20 cellular contexts compared by ENCODE assay signal in the genomic region with DNA sequence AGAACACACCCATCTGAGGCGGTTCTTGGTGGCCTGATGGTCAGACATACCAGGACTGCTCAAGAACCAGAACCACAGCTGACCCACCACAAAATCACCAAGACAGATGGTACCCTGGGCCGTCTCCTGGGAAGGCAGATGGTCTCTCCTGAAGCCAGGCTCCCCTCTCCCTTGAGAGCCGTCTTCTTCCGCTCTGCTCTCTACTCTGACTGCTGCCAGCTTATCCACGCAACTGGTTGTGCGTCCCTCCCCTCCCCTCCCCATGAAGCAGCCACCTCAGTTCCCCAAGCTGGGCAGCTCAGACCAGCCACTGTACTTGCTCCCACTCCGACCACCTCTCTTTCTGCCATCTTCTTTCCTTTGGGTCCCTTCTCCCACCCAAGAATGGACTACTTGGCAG. TPM values are rescaled to one million over a fixed set of nuclear protein-coding genes. Genes with fewer than 3 reads are reported as not detected.
DNase-seq lines count a peak whose midpoint lies in the region; ATAC-seq lines count a peak whose summit lies in the region.
"Had no signal": no experiment of that assay in that cellular context is flagged by ENCODE, and none has a peak within 500 bp of the region (broad histone marks: within the 10 kb centered on the region; RNA-seq: fewer than 3 reads in every experiment).

No MANE protein-coding gene starts in this region.

- H3K27ac ChIP-seq in CD4-positive, CD25-positive, alpha-beta regulatory T cell (ENCODE audit: insufficient read depth, low read length, poor library complexity, severe bottlenecking) = no peak overlapping the region
- H3K27ac ChIP-seq in neuronal stem cell (replicated peaks; ENCODE audit: low read length) = no peak overlapping the region
- H3K27ac ChIP-seq: SJSA1 had no signal

- H2BK5ac ChIP-seq in neuronal stem cell (ENCODE audit: low read length) = peak overlapping the region; percentile 24

- H2BK12ac ChIP-seq in neuronal stem cell (ENCODE audit: low read length) = no peak overlapping the region

- H3K4ac ChIP-seq in neuronal stem cell (ENCODE audit: low read length) = no peak overlapping the region

- H2BK120ac ChIP-seq in neuronal stem cell (ENCODE audit: low read depth, low read length) = no peak overlapping the region

- H4K8ac ChIP-seq in neuronal stem cell (ENCODE audit: low read depth, low read length) = no peak overlapping the region

- H3K14ac ChIP-seq in neuronal stem cell (ENCODE audit: low read length) = no peak overlapping the region

- peaks cover 47% of the 10 kb centered on the region for H3K36me3 Mint-ChIP-seq in activated CD4-positive, alpha-beta T cell treated with anti-CD3 and anti-CD28 coated beads, Interleukin-2, amount 10 ng/mL, durations not matched to agents 7 days and 5 days (ENCODE audit: low read depth)
- H3K36me3 Mint-ChIP-seq in CD4-positive, CD25-positive, alpha-beta regulatory T cell = peaks cover 33% of the 10 kb centered on the region
- peaks cover 6% of the 10 kb centered on the region for H3K36me3 Mint-ChIP-seq in T-helper 17 cell (ENCODE audit: low read depth)
- peaks cover 59% of the 10 kb centered on the region for H3K36me3 Mint-ChIP-seq in T-helper 2 cell treated with Interferon-gamma antibody and Interleukin-4, amounts not matched to agents 5 μg/mL and 100 μg/mL, for 36 hours (ENCODE audit: low read depth)

- H3K36me3 ChIP-seq in CD4-positive, CD25-positive, alpha-beta regulatory T cell (ENCODE audit: control insufficient read depth, insufficient read depth, low read length) = peaks cover 78% of the 10 kb centered on the region
- peaks cover 70 to 97% of the 10 kb centered on the region in 2 donors for H3K36me3 ChIP-seq in neuronal stem cell (replicated peaks in 1 of 2; ENCODE audit: control insufficient read depth in 2 of 2, insufficient read depth in 2 of 2, low read length in 2 of 2)

- no peak overlapping the region for H3K4me3 Mint-ChIP-seq in activated CD4-positive, alpha-beta T cell treated with anti-CD3 and anti-CD28 coated beads, Interleukin-2, amount 10 ng/mL, durations not matched to agents 7 days and 5 days
- H3K4me3 Mint-ChIP-seq in CD4-positive, CD25-positive, alpha-beta regulatory T cell = no peak overlapping the region
- H3K4me3 Mint-ChIP-seq in T-helper 17 cell = no peak overlapping the region
- no peak overlapping the region for H3K4me3 Mint-ChIP-seq in T-helper 2 cell treated with Interferon-gamma antibody and Interleukin-4, amounts not matched to agents 5 μg/mL and 100 μg/mL, for 36 hours
- H3K4me3 Mint-ChIP-seq: CD8-positive, alpha-beta memory T cell; GM23338 had no signal

- DNase-seq in activated CD4-positive, alpha-beta T cell treated with anti-CD3 and anti-CD28 coated beads, Interleukin-2, amount 10 ng/mL, durations not matched to agents 7 days and 5 days = no peak
- DNase-seq in activated CD4-positive, alpha-beta T cell treated with anti-CD3 and anti-CD28 coated beads for 48 hours = no peak
- no peak for DNase-seq in CD4-positive, CD25-positive, alpha-beta regulatory T cell
- DNase-seq in T-helper 17 cell (no peak), neuronal stem cell (ENCODE audit: low spot score) (no peak)
- DNase-seq in T-helper 2 cell treated with Interferon-gamma antibody and Interleukin-4, amounts not matched to agents 5 μg/mL and 100 μg/mL, for 36 hours (ENCODE audit: low spot score) = no peak
- DNase-seq: BE2C; CD8-positive, alpha-beta memory T cell; DND-41; IMR-90; Karpas-422; NCI-H1048; NCI-H1436; NCI-H1930; NCI-H446 treated with DMSO at 0.1 percent for 48 hours had no signal

- CTCF ChIA-PET in activated CD4-positive, alpha-beta T cell treated with anti-CD3 and anti-CD28 coated beads, Interleukin-2, amount 10 ng/mL, durations not matched to agents 7 days and 5 days (lab: Charles Lee) = interaction anchor here (0.8 to 1.0 kb wide), 2 partner anchors 14 to 51 kb away, joined by 3 read pairs; partner anchors contain the start of gene PDIA4

- no peak for ATAC-seq in CD4-positive, CD25-positive, alpha-beta regulatory T cell (ENCODE audit: low read depth in 2 of 2)
- ATAC-seq in T-helper 17 cell (no peak), GM18498 (IDR thresholded peaks at IDR 0.05; ENCODE audit: unreplicated experiment) (no peak)
- ATAC-seq: GM23338, HCT116, Panc1 had no signal

- H3K79me1 ChIP-seq in neuronal stem cell (ENCODE audit: low read depth, low read length) = peaks cover 2% of the 10 kb centered on the region

- no peak overlapping the region for H4K91ac ChIP-seq in neuronal stem cell (ENCODE audit: low read depth, low read length, poor library complexity)

- H2AK5ac ChIP-seq in neuronal stem cell (ENCODE audit: low read depth, low read length) = no peak overlapping the region

- no peak overlapping the region for H2BK15ac ChIP-seq in neuronal stem cell (ENCODE audit: low read length)

- no peaks in the 10 kb centered on the region for H3K27me3 ChIP-seq in CD4-positive, CD25-positive, alpha-beta regulatory T cell (ENCODE audit: control insufficient read depth, insufficient read depth, low read length)
- no peaks in the 10 kb centered on the region for H3K27me3 ChIP-seq in neuronal stem cell (ENCODE audit: control insufficient read depth in 3 of 3, insufficient read depth in 3 of 3, low read depth in 1 of 3, low read length in 3 of 3)
- H3K27me3 ChIP-seq: BE2C, SJSA1 had no signal

- no peak overlapping the region for H3K23ac ChIP-seq in neuronal stem cell (ENCODE audit: low read depth, low read length, poor library complexity)

- H3K18ac ChIP-seq in neuronal stem cell (ENCODE audit: low read length) = no peak overlapping the region

- no peak overlapping the region for H3K4me2 ChIP-seq in neuronal stem cell (ENCODE audit: insufficient read depth, low read length, poor library complexity, severe bottlenecking)
- H3K4me2 ChIP-seq: GM23338 had no signal

- H2AFZ ChIP-seq in neuronal stem cell (ENCODE audit: low read length) = no peak overlapping the region
- H2AFZ ChIP-seq: GM23338 had no signal

- H3K4me1 ChIP-seq in CD4-positive, CD25-positive, alpha-beta regulatory T cell (ENCODE audit: control insufficient read depth, insufficient read depth, low read length, poor library complexity, severe bottlenecking) = no peaks in the 10 kb centered on the region
- H3K4me1 ChIP-seq in neuronal stem cell (ENCODE audit: control insufficient read depth in 2 of 2, insufficient read depth in 1 of 2, low read depth in 1 of 2, low read length in 2 of 2) = no peaks in the 10 kb centered on the region
- H3K4me1 ChIP-seq: BE2C, SJSA1 had no signal

- no peak overlapping the region for H3K4me3 ChIP-seq in CD4-positive, CD25-positive, alpha-beta regulatory T cell (ENCODE audit: low read depth, low read length)
- H3K4me3 ChIP-seq in neuronal stem cell (ENCODE audit: low read length in 2 of 2) = peak overlapping the region in 1 of 2 donors; percentile 22
- H3K4me3 ChIP-seq: GM23338, SJSA1 had no signal

- H3K9ac ChIP-seq in neuronal stem cell (ENCODE audit: low read depth, low read length, poor library complexity) = no peak overlapping the region

- no peaks in the 10 kb centered on the region for H3K9me3 ChIP-seq in CD4-positive, CD25-positive, alpha-beta regulatory T cell (ENCODE audit: control insufficient read depth in 2 of 2, low read length in 2 of 2)
- H3K9me3 ChIP-seq in T-helper 17 cell (ENCODE audit: control insufficient read depth, low read length, poor library complexity, severe bottlenecking) (no peaks in the 10 kb centered on the region), neuronal stem cell (replicated peaks in 1 of 2; ENCODE audit: control insufficient read depth in 2 of 2, insufficient read depth in 1 of 2, low read depth in 1 of 2, low read length in 2 of 2) (no peaks in the 10 kb centered on the region)
- H3K9me3 ChIP-seq: BE2C, SJSA1 had no signal

- peaks cover 19% of the 10 kb centered on the region for H3K4me1 Mint-ChIP-seq in activated CD4-positive, alpha-beta T cell treated with anti-CD3 and anti-CD28 coated beads, Interleukin-2, amount 10 ng/mL, durations not matched to agents 7 days and 5 days
- peaks cover 0 to 6% (median 2%) of the 10 kb centered on the region in 4 donors for H3K4me1 Mint-ChIP-seq in CD4-positive, CD25-positive, alpha-beta regulatory T cell
- H3K4me1 Mint-ChIP-seq in T-helper 17 cell = peaks cover 14% of the 10 kb centered on the region
- peaks cover 2% of the 10 kb centered on the region for H3K4me1 Mint-ChIP-seq in T-helper 2 cell treated with Interferon-gamma antibody and Interleukin-4, amounts not matched to agents 5 μg/mL and 100 μg/mL, for 36 hours (ENCODE audit: low read depth)

- POLR2A ChIA-PET in activated CD4-positive, alpha-beta T cell treated with anti-CD3 and anti-CD28 coated beads, Interleukin-2, amount 10 ng/mL, durations not matched to agents 7 days and 5 days (lab: Charles Lee) = no interaction called here

- no CpG with 5 or more reads among the region's 7 CpGs for WGBS in neuronal stem cell (ENCODE audit: extremely low coverage in 2 of 2, insufficient read length in 2 of 2, insufficient replicate concordance in 1 of 2), 2 donors

- H3K9me3 Mint-ChIP-seq in activated CD4-positive, alpha-beta T cell treated with anti-CD3 and anti-CD28 coated beads, Interleukin-2, amount 10 ng/mL, durations not matched to agents 7 days and 5 days = no peaks in the 10 kb centered on the region
- peaks cover 0 to 1% (median 0%) of the 10 kb centered on the region in 7 donors for H3K9me3 Mint-ChIP-seq in CD4-positive, CD25-positive, alpha-beta regulatory T cell
- H3K9me3 Mint-ChIP-seq in T-helper 2 cell treated with Interferon-gamma antibody and Interleukin-4, amounts not matched to agents 5 μg/mL and 100 μg/mL, for 36 hours = no peaks in the 10 kb centered on the region
- H3K9me3 Mint-ChIP-seq: CD8-positive, alpha-beta memory T cell; GM23338 had no signal

- H3K27ac Mint-ChIP-seq in activated CD4-positive, alpha-beta T cell treated with anti-CD3 and anti-CD28 coated beads, Interleukin-2, amount 10 ng/mL, durations not matched to agents 7 days and 5 days = peak overlapping the region; percentile 31
- peak overlapping the region in 2 of 3 donors; percentile 56 to 80 for H3K27ac Mint-ChIP-seq in CD4-positive, CD25-positive, alpha-beta regulatory T cell
- peak overlapping the region; percentile 11 for H3K27ac Mint-ChIP-seq in T-helper 17 cell
- H3K27ac Mint-ChIP-seq in T-helper 2 cell treated with Interferon-gamma antibody and Interleukin-4, amounts not matched to agents 5 μg/mL and 100 μg/mL, for 36 hours = no peak overlapping the region
- H3K27ac Mint-ChIP-seq: GM23338 had no signal

- H3K27me3 Mint-ChIP-seq in activated CD4-positive, alpha-beta T cell treated with anti-CD3 and anti-CD28 coated beads, Interleukin-2, amount 10 ng/mL, durations not matched to agents 7 days and 5 days = no peaks in the 10 kb centered on the region
- no peaks in the 10 kb centered on the region for H3K27me3 Mint-ChIP-seq in CD4-positive, CD25-positive, alpha-beta regulatory T cell
- H3K27me3 Mint-ChIP-seq in T-helper 17 cell = no peaks in the 10 kb centered on the region
- no peaks in the 10 kb centered on the region for H3K27me3 Mint-ChIP-seq in T-helper 2 cell treated with Interferon-gamma antibody and Interleukin-4, amounts not matched to agents 5 μg/mL and 100 μg/mL, for 36 hours (ENCODE audit: low read depth)
- H3K27me3 Mint-ChIP-seq: CD8-positive, alpha-beta memory T cell had no signal

RNA-seq across cellular contexts. Expression of gene PDIA4, which starts 14.0 kb away (rescaled TPM):
- 10 to 100 TPM; 94.8 to 97.4 TPM for total RNA-seq in activated CD4-positive, alpha-beta T cell treated with anti-CD3 and anti-CD28 coated beads, Interleukin-2, amount 10 ng/mL, durations not matched to agents 7 days and 5 days
- total RNA-seq in CD4-positive, CD25-positive, alpha-beta regulatory T cell = 33.4 TPM
- polyA plus RNA-seq in CD4-positive, CD25-positive, alpha-beta regulatory T cell = 10 to 100 TPM; 66.8 to 78.3 (median 72.6) TPM
- 10 to 100 TPM; 42.4 to 49.8 TPM for total RNA-seq in T-helper 17 cell
- 93.1 TPM for polyA plus RNA-seq in neuronal stem cell (2013, experiment 1 of 2)
- polyA plus RNA-seq in neuronal stem cell (2013, experiment 2 of 2) = 94.2 TPM
